ENCODE assay signal across 9 cellular contexts in genomic region chr6:130913119-130913518, GRCh38.
A peak's percentile ranks its signal among the peaks of the same experiment; 100 is the strongest.
DNase-seq lines count a peak whose midpoint lies in the region; ATAC-seq lines count a peak whose summit lies in the region.
"Had no signal": no experiment of that assay in that cellular context is flagged by ENCODE, and none has a peak within 500 bp of the region (broad histone marks: within the 10 kb centered on the region; RNA-seq: fewer than 3 reads in every experiment).

No MANE protein-coding gene starts in this region.

- H3K27me3 Mint-ChIP-seq in activated naive CD8-positive, alpha-beta T cell treated with anti-CD3 and anti-CD28 coated beads for 36 hours, result no peaks in the 10 kb centered on the region
- H3K27me3 Mint-ChIP-seq: activated naive CD8-positive, alpha-beta T cell had no signal

- DNase-seq in GDM1 (lab: John Stamatoyannopoulos, UW) (peak; percentile 8), DMS53 treated with DMSO at 0.1 percent for 48 hours (lab: John Stamatoyannopoulos, UW; ENCODE audit: unreplicated experiment) (no peak), DMS79 (lab: John Stamatoyannopoulos, UW) (no peak), foreskin melanocyte (no peak)
- DNase-seq in activated naive CD8-positive, alpha-beta T cell treated with anti-CD3 and anti-CD28 coated beads for 36 hours, result peak; percentile 24

- H3K4me3 Mint-ChIP-seq in activated naive CD8-positive, alpha-beta T cell treated with anti-CD3 and anti-CD28 coated beads for 36 hours, result no peak overlapping the region
- H3K4me3 Mint-ChIP-seq: activated naive CD8-positive, alpha-beta T cell had no signal

- peak; percentile 68 for ATAC-seq in GM19463 (IDR thresholded peaks at IDR 0.05; ENCODE audit: unreplicated experiment)
- peak; percentile 45 for ATAC-seq in HG03196 (IDR thresholded peaks at IDR 0.05; ENCODE audit: unreplicated experiment)
- ATAC-seq in HG03045 (IDR thresholded peaks at IDR 0.05; ENCODE audit: unreplicated experiment), result no peak

- peaks cover 11% of the 10 kb centered on the region for H3K4me1 Mint-ChIP-seq in activated naive CD8-positive, alpha-beta T cell treated with anti-CD3 and anti-CD28 coated beads for 36 hours

- peaks cover 9% of the 10 kb centered on the region for H3K9me3 Mint-ChIP-seq in activated naive CD8-positive, alpha-beta T cell treated with anti-CD3 and anti-CD28 coated beads for 36 hours

- peaks cover 8% of the 10 kb centered on the region for H3K36me3 Mint-ChIP-seq in activated naive CD8-positive, alpha-beta T cell treated with anti-CD3 and anti-CD28 coated beads for 36 hours

- H3K27ac Mint-ChIP-seq in activated naive CD8-positive, alpha-beta T cell treated with anti-CD3 and anti-CD28 coated beads for 36 hours, result no peak overlapping the region
- H3K27ac Mint-ChIP-seq: activated naive CD8-positive, alpha-beta T cell had no signal

Comparison
In these comparisons a context has a peak if more than half of its experiments do, and no peak if none do; other contexts are left out.
1. DNase-seq: peak in GDM1 (single experiment) and activated naive CD8-positive, alpha-beta T cell treated with anti-CD3 and anti-CD28 coated beads for 36 hours (single experiment); none in DMS53 treated with DMSO at 0.1 percent for 48 hours (single experiment), DMS79 (single experiment) and foreskin melanocyte (single experiment).